14 cellular contexts compared by ENCODE assay signal in genomic region chr15:64429448-64429847, GRCh38. TPM values are rescaled to one million over a fixed set of nuclear protein-coding genes. Genes with fewer than 3 reads are reported as not detected.
DNase-seq lines count a peak whose midpoint lies in the region; ATAC-seq and TF ChIP-seq lines count a peak whose summit lies in the region.
"Had no signal": no experiment of that assay in that cellular context is flagged by ENCODE, and none has a peak within 500 bp of the region (broad histone marks: within the 10 kb centered on the region; RNA-seq: fewer than 3 reads in every experiment).

No MANE protein-coding gene starts in this region.

- H3F3A ChIP-seq in SK-N-SH (replicated peaks; ENCODE audit: insufficient read depth): peaks cover 30% of the 10 kb centered on the region

- TF ChIP-seq EP300 in SK-N-SH (IDR thresholded peaks at IDR 0.05; ENCODE audit: borderline replicate concordance in 1 of 2, low read depth in 1 of 2, low read length in 1 of 2): no peak

- no peak overlapping the region; the same call in 1 of the 2 replicates for H3K9ac ChIP-seq in SK-N-SH

- H3K4me1 Mint-ChIP-seq in activated naive CD8-positive, alpha-beta T cell treated with anti-CD3 and anti-CD28 coated beads, Interleukin-2, amount 10 ng/mL, durations not matched to agents 7 days and 5 days: peaks cover 29% of the 10 kb centered on the region
- H3K4me1 Mint-ChIP-seq in natural killer cell treated with Interleukin-12 subunit alpha and Interleukin-12 subunit beta and Interleukin-15 and Interleukin-18, amount 100 ng/mL, for 72 hours (ENCODE audit: low read depth in 2 of 2): peaks cover 17 to 25% of the 10 kb centered on the region in 2 donors

- DNase-seq in SK-N-SH (no peak), foreskin fibroblast (no peak), ureter (ENCODE audit: low spot score) (no peak), 8988T (no peak)
- peak; percentile 37 for DNase-seq in Jurkat, Clone E6-1 (ENCODE audit: low read depth, low spot score)
- DNase-seq in activated naive CD8-positive, alpha-beta T cell treated with anti-CD3 and anti-CD28 coated beads, Interleukin-2, amount 10 ng/mL, durations not matched to agents 7 days and 5 days: no peak
- DNase-seq in natural killer cell treated with Interleukin-12 subunit alpha and Interleukin-12 subunit beta and Interleukin-15 and Interleukin-18, amount 100 ng/mL, for 72 hours (ENCODE audit: low spot score): no peak
- DNase-seq: aorta, kidney, naive B cell had no signal

- POLR2A ChIA-PET in SK-N-SH (lab: Yijun Ruan, JAX): no interaction called here
- POLR2A ChIA-PET in activated naive CD8-positive, alpha-beta T cell treated with anti-CD3 and anti-CD28 coated beads, Interleukin-2, amount 10 ng/mL, durations not matched to agents 7 days and 5 days (lab: Charles Lee): interaction anchor here (0.9 to 2.2 kb wide), 3 partner anchors 20 to 193 kb away, joined by 3 to 19 read pairs (median 3); partner anchors contain the start of gene ZNF609

- 0 out of 2 replicates have a peak, but pooled peaks cover 3% of the 10 kb centered on the region for H3K79me2 ChIP-seq in SK-N-SH (ENCODE audit: insufficient read depth)

- peak overlapping the region; percentile 84 for H3K27ac Mint-ChIP-seq in activated naive CD8-positive, alpha-beta T cell treated with anti-CD3 and anti-CD28 coated beads, Interleukin-2, amount 10 ng/mL, durations not matched to agents 7 days and 5 days
- H3K27ac Mint-ChIP-seq in natural killer cell treated with Interleukin-12 subunit alpha and Interleukin-12 subunit beta and Interleukin-15 and Interleukin-18, amount 100 ng/mL, for 72 hours: peak overlapping the region; percentile 81

- no peak for TF ChIP-seq RAD21 in SK-N-SH (IDR thresholded peaks at IDR 0.05; ENCODE audit: low read length)

- peaks cover 16 to 31% of the 10 kb centered on the region in 2 experiments for H3K36me3 ChIP-seq in SK-N-SH (replicated peaks in 1 of 2; ENCODE audit: control insufficient read depth in 1 of 2, insufficient read depth in 2 of 2, low read length in 1 of 2)

- H3K27ac ChIP-seq in SK-N-SH (ENCODE audit: low read depth in 2 of 2, low read length in 1 of 2): peak overlapping the region; percentile 64 to 82; a peak in 3 of 4 replicates
- H3K27ac ChIP-seq: 22Rv1 had no signal

- H3K9me3 ChIP-seq in SK-N-SH: no peaks in the 10 kb centered on the region
- H3K9me3 ChIP-seq: tibial nerve had no signal

- no peaks in the 10 kb centered on the region for H3K9me2 ChIP-seq in SK-N-SH

- H2AFZ ChIP-seq in SK-N-SH (ENCODE audit: low read depth): no peak overlapping the region

- no peaks in the 10 kb centered on the region for H4K20me1 ChIP-seq in SK-N-SH (ENCODE audit: insufficient read depth)

- H3K4me2 ChIP-seq in SK-N-SH: peak overlapping the region; percentile 36; the same call in 1 of the 2 replicates

- peaks cover 18% of the 10 kb centered on the region for H3K36me3 Mint-ChIP-seq in activated naive CD8-positive, alpha-beta T cell treated with anti-CD3 and anti-CD28 coated beads, Interleukin-2, amount 10 ng/mL, durations not matched to agents 7 days and 5 days
- peaks cover 14% of the 10 kb centered on the region for H3K36me3 Mint-ChIP-seq in natural killer cell treated with Interleukin-12 subunit alpha and Interleukin-12 subunit beta and Interleukin-15 and Interleukin-18, amount 100 ng/mL, for 72 hours

- H3K27me3 Mint-ChIP-seq in activated naive CD8-positive, alpha-beta T cell treated with anti-CD3 and anti-CD28 coated beads, Interleukin-2, amount 10 ng/mL, durations not matched to agents 7 days and 5 days: no peaks in the 10 kb centered on the region
- no peaks in the 10 kb centered on the region for H3K27me3 Mint-ChIP-seq in natural killer cell treated with Interleukin-12 subunit alpha and Interleukin-12 subunit beta and Interleukin-15 and Interleukin-18, amount 100 ng/mL, for 72 hours
- H3K27me3 Mint-ChIP-seq: naive B cell had no signal

- no peaks in the 10 kb centered on the region for H3K9me3 Mint-ChIP-seq in activated naive CD8-positive, alpha-beta T cell treated with anti-CD3 and anti-CD28 coated beads, Interleukin-2, amount 10 ng/mL, durations not matched to agents 7 days and 5 days
- no peaks in the 10 kb centered on the region for H3K9me3 Mint-ChIP-seq in natural killer cell treated with Interleukin-12 subunit alpha and Interleukin-12 subunit beta and Interleukin-15 and Interleukin-18, amount 100 ng/mL, for 72 hours
- H3K9me3 Mint-ChIP-seq: naive B cell had no signal

- no peaks in the 10 kb centered on the region for H3K27me3 ChIP-seq in SK-N-SH (ENCODE audit: insufficient read depth)
- H3K27me3 ChIP-seq: dorsolateral prefrontal cortex, tibial nerve had no signal

- no peak for ATAC-seq in SK-N-SH treated with all-trans-retinoic acid at 6 μM for 48 hours
- ATAC-seq in activated naive CD8-positive, alpha-beta T cell treated with anti-CD3 and anti-CD28 coated beads, Interleukin-2, amount 10 ng/mL, durations not matched to agents 7 days and 5 days (ENCODE audit: low read depth): no peak
- peak in 1 of 2 donors; percentile 54 for ATAC-seq in natural killer cell treated with Interleukin-12 subunit alpha and Interleukin-12 subunit beta and Interleukin-15 and Interleukin-18, amount 100 ng/mL, for 72 hours

- peaks cover 0 to 18% of the 10 kb centered on the region in 2 experiments; a peak in 1 of 4 replicates for H3K4me1 ChIP-seq in SK-N-SH (ENCODE audit: control insufficient read depth in 1 of 2, insufficient read depth in 2 of 2, low read depth in 1 of 2, low read length in 1 of 2)

- H3K4me3 Mint-ChIP-seq in activated naive CD8-positive, alpha-beta T cell treated with anti-CD3 and anti-CD28 coated beads, Interleukin-2, amount 10 ng/mL, durations not matched to agents 7 days and 5 days: peak overlapping the region; percentile 70
- peak overlapping the region; percentile 61 for H3K4me3 Mint-ChIP-seq in natural killer cell treated with Interleukin-12 subunit alpha and Interleukin-12 subunit beta and Interleukin-15 and Interleukin-18, amount 100 ng/mL, for 72 hours
- H3K4me3 Mint-ChIP-seq: naive B cell had no signal

- TF ChIP-seq CTCF in SK-N-SH (IDR thresholded peaks at IDR 0.05): no peak
- no peak for TF ChIP-seq CTCF in foreskin fibroblast (IDR thresholded peaks at IDR 0.05; ENCODE audit: low read depth, low read length)

- CTCF ChIA-PET in SK-N-SH (lab: Yijun Ruan, JAX): interaction anchor here (1.0 to 5.4 kb wide), 2 partner anchors 224 to 251 kb away, joined by 5 to 24 read pairs; no protein-coding TSS in a partner anchor

- H3K4me3 ChIP-seq in SK-N-SH (ENCODE audit: low read depth in 2 of 2, low read length in 1 of 2) (no peak overlapping the region), foreskin fibroblast (ENCODE audit: low read depth in 1 of 2, low read length in 2 of 2) (no peak overlapping the region)
- H3K4me3 ChIP-seq in Jurkat, Clone E6-1 (ENCODE audit: low read length): no peak overlapping the region
- H3K4me3 ChIP-seq: dorsolateral prefrontal cortex, tibial nerve had no signal

TF ChIP-seq in SK-N-SH, 30 proteins besides CTCF, POLR2A, EP300 and RAD21 (continues in another document):
- TF ChIP-seq RXRA (IDR thresholded peaks at IDR 0.05; ENCODE audit: borderline replicate concordance, low read depth) (no peak), TCF12 (IDR thresholded peaks at IDR 0.05) (no peak)
- TF ChIP-seq, protein P1, sequence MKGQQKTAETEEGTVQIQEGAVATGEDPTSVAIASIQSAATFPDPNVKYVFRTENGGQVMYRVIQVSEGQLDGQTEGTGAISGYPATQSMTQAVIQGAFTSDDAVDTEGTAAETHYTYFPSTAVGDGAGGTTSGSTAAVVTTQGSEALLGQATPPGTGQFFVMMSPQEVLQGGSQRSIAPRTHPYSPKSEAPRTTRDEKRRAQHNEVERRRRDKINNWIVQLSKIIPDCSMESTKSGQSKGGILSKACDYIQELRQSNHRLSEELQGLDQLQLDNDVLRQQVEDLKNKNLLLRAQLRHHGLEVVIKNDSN (IDR thresholded peaks at IDR 0.05; ENCODE audit: borderline replicate concordance, low read depth): no peak

RNA-seq across cellular contexts. Expression of gene ZNF609, which starts 30.9 kb away (rescaled TPM):
- polyA plus RNA-seq in SK-N-SH (2012; rRNA removed): 10.3 and 12.6 TPM in 2 replicates
- polyA plus RNA-seq in SK-N-SH (2012; cell fraction: cytosol; rRNA removed): 9.7 and 10.8 TPM in 2 replicates
- polyA plus RNA-seq in SK-N-SH (2012; cell fraction: nucleus; rRNA removed): 14.9 and 19.1 TPM in 2 replicates
- polyA plus RNA-seq in Jurkat, Clone E6-1 (2012; ENCODE audit: insufficient read depth, insufficient read length): 11.9 TPM
- total RNA-seq in activated naive CD8-positive, alpha-beta T cell treated with anti-CD3 and anti-CD28 coated beads, Interleukin-2, amount 10 ng/mL, durations not matched to agents 7 days and 5 days: 10 to 100 TPM; 52.2 to 57.2 TPM
- 10 to 100 TPM; 36.9 to 67.6 TPM for total RNA-seq in natural killer cell treated with Interleukin-12 subunit alpha and Interleukin-12 subunit beta and Interleukin-15 and Interleukin-18, amount 100 ng/mL, for 72 hours
- 55.1 TPM for total RNA-seq in ureter

RNA-seq across cellular contexts. Expression of gene TRIP4, which starts 41.8 kb away (rescaled TPM):
- 14.5 and 20.3 TPM in 2 replicates for polyA plus RNA-seq in SK-N-SH (2012; rRNA removed)
- 19.1 and 20.1 TPM in 2 replicates for polyA plus RNA-seq in SK-N-SH (2012; cell fraction: cytosol; rRNA removed)
- 12.1 and 19.2 TPM in 2 replicates for polyA plus RNA-seq in SK-N-SH (2012; cell fraction: nucleus; rRNA removed)
- 26.6 TPM for polyA plus RNA-seq in Jurkat, Clone E6-1 (2012; ENCODE audit: insufficient read depth, insufficient read length)
- total RNA-seq in activated naive CD8-positive, alpha-beta T cell treated with anti-CD3 and anti-CD28 coated beads, Interleukin-2, amount 10 ng/mL, durations not matched to agents 7 days and 5 days: 10 to 100 TPM; 23.7 to 25.7 TPM
- 10 to 100 TPM; 36.6 to 42.9 TPM for total RNA-seq in natural killer cell treated with Interleukin-12 subunit alpha and Interleukin-12 subunit beta and Interleukin-15 and Interleukin-18, amount 100 ng/mL, for 72 hours
- total RNA-seq in ureter: 31.7 TPM

RNA-seq across cellular contexts. Expression of gene PCLAF, which starts 48.2 kb away (rescaled TPM):
- 35.0 and 46.0 TPM in 2 replicates for polyA plus RNA-seq in SK-N-SH (2012; rRNA removed)
- polyA plus RNA-seq in SK-N-SH (2012; cell fraction: cytosol; rRNA removed): 49.5 and 64.5 TPM in 2 replicates
- polyA plus RNA-seq in SK-N-SH (2012; cell fraction: nucleus; rRNA removed): 9.5 and 14.2 TPM in 2 replicates
- polyA plus RNA-seq in Jurkat, Clone E6-1 (2012; ENCODE audit: insufficient read depth, insufficient read length): 293 TPM
- 100 to 1,000 TPM in 1 of 2 experiments, 10 to 100 TPM in 1; 94.2 to 110 TPM for total RNA-seq in activated naive CD8-positive, alpha-beta T cell treated with anti-CD3 and anti-CD28 coated beads, Interleukin-2, amount 10 ng/mL, durations not matched to agents 7 days and 5 days
- total RNA-seq in natural killer cell treated with Interleukin-12 subunit alpha and Interleukin-12 subunit beta and Interleukin-15 and Interleukin-18, amount 100 ng/mL, for 72 hours: 10 to 100 TPM; 47.7 to 90.0 TPM
- total RNA-seq in ureter: 1.8 TPM

Comparison
In these comparisons a context has a peak if more than half of its experiments do, and no peak if none do; other contexts are left out.
1. RNA of gene PCLAF, which starts 48.2 kb away (total RNA-seq): 94.2 to 110 TPM in activated naive CD8-positive, alpha-beta T cell treated with anti-CD3 and anti-CD28 coated beads, Interleukin-2, amount 10 ng/mL, durations not matched to agents 7 days and 5 days and 47.7 to 90.0 TPM in natural killer cell treated with Interleukin-12 subunit alpha and Interleukin-12 subunit beta and Interleukin-15 and Interleukin-18, amount 100 ng/mL, for 72 hours; 1.8 TPM in ureter (single experiment); every median in the first group is over 10 times any median in the second.